Comparison of ENCODE assay signal across 9 cellular contexts in the genomic region with DNA sequence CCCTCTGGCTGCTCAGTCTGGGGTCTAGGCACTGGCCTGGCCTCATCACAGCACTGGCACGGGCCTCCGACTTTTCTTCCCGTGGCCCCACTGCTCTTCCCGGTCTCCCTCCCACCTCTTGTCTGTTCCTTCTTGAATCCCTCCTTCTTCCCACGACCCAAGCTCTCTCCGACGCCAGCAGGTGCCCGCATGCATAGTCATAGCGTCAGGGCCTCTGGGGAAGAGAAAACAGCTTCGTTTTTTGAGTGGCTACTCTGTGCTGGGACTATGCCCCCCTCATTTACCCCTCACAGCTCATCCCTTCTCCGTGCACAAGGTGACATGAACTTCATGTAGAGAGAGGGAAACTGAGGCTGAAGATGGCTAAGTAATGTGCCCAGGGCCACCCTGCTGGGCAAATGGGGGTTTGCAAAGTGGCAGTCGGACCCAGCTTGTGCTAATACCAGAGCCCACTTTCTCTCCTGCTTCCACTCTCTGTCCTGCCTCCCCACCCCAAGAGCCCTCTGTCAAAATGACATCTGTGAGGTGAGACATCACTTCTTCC. TPM values are rescaled to one million over a fixed set of nuclear protein-coding genes. Genes with fewer than 3 reads are reported as not detected.
A peak's percentile ranks its signal among the peaks of the same experiment; 100 is the strongest.
DNase-seq lines count a peak whose midpoint lies in the region; ATAC-seq, FAIRE-seq and TF ChIP-seq lines count a peak whose summit lies in the region.
"Had no signal": no experiment of that assay in that cellular context is flagged by ENCODE, and none has a peak within 500 bp of the region (broad histone marks: within the 10 kb centered on the region; RNA-seq: fewer than 3 reads in every experiment).

No MANE protein-coding gene starts in this region.

- no peaks in the 10 kb centered on the region for H3K27me3 Mint-ChIP-seq in activated CD8-positive, alpha-beta memory T cell treated with anti-CD3 and anti-CD28 coated beads, Interleukin-2, amount 10 ng/mL, durations not matched to agents 7 days and 5 days

- DNase-seq in activated CD8-positive, alpha-beta memory T cell treated with anti-CD3 and anti-CD28 coated beads, Interleukin-2, amount 10 ng/mL, durations not matched to agents 7 days and 5 days = no peak
- DNase-seq in activated CD8-positive, alpha-beta memory T cell treated with anti-CD3 and anti-CD28 coated beads, Interleukin-2, amount 50 U/mL, for 4 hours = no peak
- peak; percentile 65 for DNase-seq in brain pericyte (ENCODE audit: low read depth, low spot score)
- peak; percentile 57 for DNase-seq in kidney
- no peak for DNase-seq in transverse colon
- DNase-seq in ureter (ENCODE audit: low spot score) = no peak
- no peak for DNase-seq in NCI-H82 (lab: John Stamatoyannopoulos, UW)
- DNase-seq: NCI-H1417 treated with DMSO at 0.1 percent for 48 hours had no signal

- H3K9ac ChIP-seq in kidney (ENCODE audit: low read length in 2 of 2) = no peak overlapping the region

- H3K36me3 ChIP-seq in kidney (ENCODE audit: control insufficient read depth in 1 of 2, insufficient read depth in 2 of 2, low read length in 2 of 2) = no peaks in the 10 kb centered on the region
- H3K36me3 ChIP-seq in transverse colon = no peaks in the 10 kb centered on the region

- H3K4me1 ChIP-seq in kidney (ENCODE audit: control insufficient read depth in 1 of 2, insufficient read depth in 1 of 2, low read depth in 1 of 2, low read length in 2 of 2) (peaks cover 0 to 14% of the 10 kb centered on the region in 2 donors), transverse colon (peaks cover 10 to 40% (median 32%) of the 10 kb centered on the region in 4 donors)

- in situ Hi-C loops in transverse colon (cut with MboI; ENCODE audit: low pct_ligation_motif_present in 1 of 4, low pct_unique_long_range_greater_than_20kb in 1 of 4, low sequenced_read_pairs in 3 of 4) = no loop called here

- H3K9me3 ChIP-seq in kidney (ENCODE audit: control insufficient read depth in 1 of 2, low read length in 2 of 2) (no peaks in the 10 kb centered on the region), transverse colon (no peaks in the 10 kb centered on the region)

- H3K9me3 Mint-ChIP-seq in activated CD8-positive, alpha-beta memory T cell treated with anti-CD3 and anti-CD28 coated beads, Interleukin-2, amount 10 ng/mL, durations not matched to agents 7 days and 5 days (ENCODE audit: low read depth) = no peaks in the 10 kb centered on the region

- no peak for TF ChIP-seq EP300 in transverse colon (IDR thresholded peaks at IDR 0.05; ENCODE audit: low read depth)

- no peak for TF ChIP-seq CTCF in kidney (IDR thresholded peaks at IDR 0.05; ENCODE audit: borderline replicate concordance, extremely low read depth, insufficient read depth)
- TF ChIP-seq CTCF in transverse colon (IDR thresholded peaks at IDR 0.05) = no peak

- H3K4me3 Mint-ChIP-seq in activated CD8-positive, alpha-beta memory T cell treated with anti-CD3 and anti-CD28 coated beads, Interleukin-2, amount 10 ng/mL, durations not matched to agents 7 days and 5 days = no peak overlapping the region

- FAIRE-seq in kidney (lab: Jason Lieb, UNC) = no peak

- intact Hi-C loops in kidney (cut with DNase I) = no loop called here
- intact Hi-C loops in transverse colon (cut with DNase I; ENCODE audit: low total_unique reads) = no loop called here

- CTCF ChIA-PET in activated CD8-positive, alpha-beta memory T cell treated with anti-CD3 and anti-CD28 coated beads, Interleukin-2, amount 10 ng/mL, durations not matched to agents 7 days and 5 days (lab: Charles Lee) = interaction anchor here (0.5 to 3.0 kb wide), 7 partner anchors 8 to 581 kb away, joined by 3 to 14 read pairs (median 8); no protein-coding TSS in a partner anchor

- H3K36me3 Mint-ChIP-seq in activated CD8-positive, alpha-beta memory T cell treated with anti-CD3 and anti-CD28 coated beads, Interleukin-2, amount 10 ng/mL, durations not matched to agents 7 days and 5 days = peaks cover 31% of the 10 kb centered on the region

- 58 to 72% methylated on average over 4 to 12 of the region's 12 CpGs for WGBS in transverse colon (ENCODE audit: low coverage in 1 of 2), 2 donors

- peak overlapping the region; percentile 84 for H3K27ac Mint-ChIP-seq in activated CD8-positive, alpha-beta memory T cell treated with anti-CD3 and anti-CD28 coated beads, Interleukin-2, amount 10 ng/mL, durations not matched to agents 7 days and 5 days

- H3K27ac ChIP-seq in kidney (ENCODE audit: low read depth in 2 of 2, low read length in 2 of 2) = peak overlapping the region in 1 of 2 donors; percentile 24
- peak overlapping the region; percentile 56 to 79 (median 62) for H3K27ac ChIP-seq in transverse colon

- H3K4me3 ChIP-seq in kidney (ENCODE audit: low read length in 2 of 2) (no peak overlapping the region), transverse colon (no peak overlapping the region)

- no peaks in the 10 kb centered on the region for H3K27me3 ChIP-seq in transverse colon

- no peak for ATAC-seq in activated CD8-positive, alpha-beta memory T cell treated with anti-CD3 and anti-CD28 coated beads, Interleukin-2, amount 10 ng/mL, durations not matched to agents 7 days and 5 days
- no peak for ATAC-seq in HG03045 (IDR thresholded peaks at IDR 0.05; ENCODE audit: unreplicated experiment)

- peaks cover 51% of the 10 kb centered on the region for H3K4me1 Mint-ChIP-seq in activated CD8-positive, alpha-beta memory T cell treated with anti-CD3 and anti-CD28 coated beads, Interleukin-2, amount 10 ng/mL, durations not matched to agents 7 days and 5 days

- no peak for TF ChIP-seq POLR2A in transverse colon (IDR thresholded peaks at IDR 0.05)

RNA-seq across cellular contexts. Expression of gene SYNJ2, which starts 59.2 kb away (rescaled TPM):
- 10 to 100 TPM; 41.2 to 42.7 TPM for total RNA-seq in activated CD8-positive, alpha-beta memory T cell treated with anti-CD3 and anti-CD28 coated beads, Interleukin-2, amount 10 ng/mL, durations not matched to agents 7 days and 5 days
- total RNA-seq in kidney (15.8 TPM), transverse colon (10 to 100 TPM; 27.8 to 42.6 (median 31.8) TPM), ureter (23.6 TPM)
- polyA plus RNA-seq in kidney (ENCODE audit: insufficient read depth, low read depth, low replicate concordance) = 1.7 TPM

Comparison
In these comparisons a context has a peak if more than half of its experiments do, and no peak if none do; other contexts are left out.
1. DNase-seq: peak in brain pericyte (single experiment) and kidney (single experiment); none in activated CD8-positive, alpha-beta memory T cell treated with anti-CD3 and anti-CD28 coated beads, Interleukin-2, amount 10 ng/mL, durations not matched to agents 7 days and 5 days (single experiment), activated CD8-positive, alpha-beta memory T cell treated with anti-CD3 and anti-CD28 coated beads, Interleukin-2, amount 50 U/mL, for 4 hours (single experiment), transverse colon (single experiment), ureter (single experiment) and NCI-H82 (single experiment).